In genomic region chr2:25302758-25303436, GRCh38 we compare ENCODE assay signal across 1 cellular context.
TF ChIP-seq lines count a peak whose summit lies in the region.

No MANE protein-coding gene starts in this region.

TF ChIP-seq in GM12878, 131 proteins besides CTCF, POLR2A, EP300 and RAD21:
- TF ChIP-seq RUNX3 (IDR thresholded peaks at IDR 0.05; ENCODE audit: low read length) (peak; percentile 83), CBFB (IDR thresholded peaks at IDR 0.05; ENCODE audit: low read depth) (0 out of 2 replicates have a peak, but pooled peaks have one; percentile 31), MTA2 (IDR thresholded peaks at IDR 0.05; ENCODE audit: low read depth) (no peak), REST (IDR thresholded peaks at IDR 0.05; ENCODE audit: low read depth, low read length) (no peak), MEF2A (IDR thresholded peaks at IDR 0.05; ENCODE audit: insufficient read depth, low read depth, low read length) (peak; percentile 58; the same call in 1 of the 2 replicates), NFIC (IDR thresholded peaks at IDR 0.05; ENCODE audit: low read depth, low read length) (0 out of 2 replicates have a peak, but pooled peaks have one; percentile 24)
